Comparison of ENCODE assay signal across 18 cellular contexts in genomic region chr9:130961511-130962300, GRCh38. TPM values are rescaled to one million over a fixed set of nuclear protein-coding genes. Genes with fewer than 3 reads are reported as not detected.
"Had no signal": no experiment of that assay in that cellular context is flagged by ENCODE, and none has a peak within 500 bp of the region (broad histone marks: within the 10 kb centered on the region; RNA-seq: fewer than 3 reads in every experiment).

No MANE protein-coding gene starts in this region.

- DNase-seq: activated CD4-positive, alpha-beta T cell treated with anti-CD3 and anti-CD28 coated beads for 1 hour; activated CD8-positive, alpha-beta memory T cell treated with anti-CD3 and anti-CD28 coated beads, Interleukin-2, amount 50 U/mL, for 48 hours; activated CD8-positive, alpha-beta T cell treated with anti-CD3 and anti-CD28 coated beads, Interleukin-2, amount 10 ng/mL, durations not matched to agents 7 days and 5 days; activated naive CD4-positive, alpha-beta T cell; caudate nucleus; cortex of kidney; effector CD8-positive, alpha-beta T cell; immature natural killer cell; left colon; ovary; sigmoid colon; stimulated activated CD4-positive, alpha-beta T cell treated with anti-CD3 and anti-CD28 coated beads, Interleukin-4, amount 100 ng/mL, for 24 hours; testis had no signal

- ATAC-seq: activated CD8-positive, alpha-beta T cell treated with anti-CD3 and anti-CD28 coated beads, Interleukin-2, amount 10 ng/mL, durations not matched to agents 7 days and 5 days; left colon; natural killer cell treated with Interleukin-12 subunit alpha and Interleukin-12 subunit beta and Interleukin-15 and Interleukin-18, amount 100 ng/mL, for 72 hours had no signal

- H3K36me3 ChIP-seq: ovary, sigmoid colon had no signal

- H3K27ac ChIP-seq: ovary, sigmoid colon, testis had no signal

- H3K4me3 Mint-ChIP-seq: activated CD8-positive, alpha-beta T cell treated with anti-CD3 and anti-CD28 coated beads, Interleukin-2, amount 10 ng/mL, durations not matched to agents 7 days and 5 days; activated T-helper 1 cell treated with anti-CD3 and anti-CD28 coated beads, Interleukin-12 subunit alpha, Interleukin-12 subunit beta, Interleukin-2, Interleukin-4 antibody, amounts not matched to agents 30 ng/mL and 10 ng/mL and 1 ng/mL, durations not matched to agents 14 hours and 24 hours and 36 hours; immature natural killer cell; natural killer cell treated with Interleukin-12 subunit alpha and Interleukin-12 subunit beta and Interleukin-15 and Interleukin-18, amount 100 ng/mL, for 72 hours; stimulated activated naive CD8-positive, alpha-beta T cell treated with anti-CD3 and anti-CD28 coated beads, Interleukin-15, Interleukin-2, amounts not matched to agents 100 ng/mL and 50 ng/mL, for 24 hours had no signal

- H3K27me3 ChIP-seq: ovary, testis had no signal

- H3K27me3 Mint-ChIP-seq: natural killer cell treated with Interleukin-12 subunit alpha and Interleukin-12 subunit beta and Interleukin-15 and Interleukin-18, amount 100 ng/mL, for 72 hours; stimulated activated naive CD8-positive, alpha-beta T cell treated with anti-CD3 and anti-CD28 coated beads, Interleukin-15, Interleukin-2, amounts not matched to agents 100 ng/mL and 50 ng/mL, for 24 hours had no signal

- H3K9me3 ChIP-seq: ovary, testis had no signal

- H3K27ac Mint-ChIP-seq: activated CD8-positive, alpha-beta T cell treated with anti-CD3 and anti-CD28 coated beads, Interleukin-2, amount 10 ng/mL, durations not matched to agents 7 days and 5 days; activated T-helper 1 cell treated with anti-CD3 and anti-CD28 coated beads, Interleukin-12 subunit alpha, Interleukin-12 subunit beta, Interleukin-2, Interleukin-4 antibody, amounts not matched to agents 30 ng/mL and 10 ng/mL and 1 ng/mL, durations not matched to agents 14 hours and 24 hours and 36 hours; immature natural killer cell; natural killer cell treated with Interleukin-12 subunit alpha and Interleukin-12 subunit beta and Interleukin-15 and Interleukin-18, amount 100 ng/mL, for 72 hours; stimulated activated naive CD8-positive, alpha-beta T cell treated with anti-CD3 and anti-CD28 coated beads, Interleukin-15, Interleukin-2, amounts not matched to agents 100 ng/mL and 50 ng/mL, for 24 hours had no signal

- H3K36me3 Mint-ChIP-seq: immature natural killer cell had no signal

- H3K4me3 ChIP-seq: ovary, sigmoid colon, testis had no signal

- H3K4me1 ChIP-seq: testis had no signal

RNA-seq across cellular contexts. Expression of gene FIBCD1, which starts 22.7 kb away (rescaled TPM):
- total RNA-seq: activated CD8-positive, alpha-beta T cell treated with anti-CD3 and anti-CD28 coated beads, Interleukin-2, amount 10 ng/mL, durations not matched to agents 7 days and 5 days; activated T-helper 1 cell treated with anti-CD3 and anti-CD28 coated beads, Interleukin-12 subunit alpha, Interleukin-12 subunit beta, Interleukin-2, Interleukin-4 antibody, amounts not matched to agents 30 ng/mL and 10 ng/mL and 1 ng/mL, durations not matched to agents 14 hours and 24 hours and 36 hours; lung microvascular endothelial cell; natural killer cell treated with Interleukin-12 subunit alpha and Interleukin-12 subunit beta and Interleukin-15 and Interleukin-18, amount 100 ng/mL, for 72 hours; ureter had no signal
- polyA plus RNA-seq: immature natural killer cell had no signal

RNA-seq across cellular contexts. Expression of gene LAMC3, which starts 47.3 kb away (rescaled TPM):
- total RNA-seq: activated CD8-positive, alpha-beta T cell treated with anti-CD3 and anti-CD28 coated beads, Interleukin-2, amount 10 ng/mL, durations not matched to agents 7 days and 5 days; natural killer cell treated with Interleukin-12 subunit alpha and Interleukin-12 subunit beta and Interleukin-15 and Interleukin-18, amount 100 ng/mL, for 72 hours had no signal
- polyA plus RNA-seq: immature natural killer cell had no signal
